ENCODE assay signal across 31 cellular contexts in genomic region chr1:9262096-9262495, GRCh38.
"Had no signal": no experiment of that assay in that cellular context is flagged by ENCODE, and none has a peak within 500 bp of the region (broad histone marks: within the 10 kb centered on the region; RNA-seq: fewer than 3 reads in every experiment).

No MANE protein-coding gene starts in this region.

- H3K27ac ChIP-seq: ascending aorta, breast epithelium, cardiac muscle cell, epithelial cell of prostate, esophagus squamous epithelium, WERI-Rb-1 had no signal

- H3K9me3 ChIP-seq: ascending aorta, breast epithelium, esophagus squamous epithelium had no signal

- FAIRE-seq: colon, endometrium, endothelial cell of umbilical vein had no signal

- H3K36me3 ChIP-seq: breast epithelium had no signal

- ATAC-seq: activated CD4-positive, CD25-positive, alpha-beta regulatory T cell treated with anti-CD3 and anti-CD28 coated beads, Interleukin-2, amount 50 U/mL, for 24 hours; activated CD8-positive, alpha-beta T cell treated with anti-CD3 and anti-CD28 coated beads, Interleukin-2, amount 10 ng/mL, durations not matched to agents 7 days and 5 days; activated naive CD4-positive, alpha-beta T cell treated with anti-CD3 and anti-CD28 coated beads, Interleukin-2, amount 50 U/mL, for 72 hours; activated T-cell treated with anti-CD3 and anti-CD28 coated beads, Interleukin-2, amount 50 U/mL, for 72 hours; effector memory CD8-positive, alpha-beta T cell; T-helper 17 cell had no signal

- H3K4me3 ChIP-seq: ascending aorta, breast epithelium, cardiac muscle cell, esophagus squamous epithelium had no signal

- H3K27me3 ChIP-seq: ascending aorta, breast epithelium, cardiac muscle cell, esophagus squamous epithelium had no signal

- H3K4me1 ChIP-seq: breast epithelium had no signal

- DNase-seq: activated B cell treated with CpG ODN at 0.5 μM for 24 hours; activated CD4-positive, alpha-beta memory T cell treated with anti-CD3 and anti-CD28 coated beads for 36 hours; activated CD4-positive, alpha-beta T cell treated with anti-CD3 and anti-CD28 coated beads, Interleukin-2, amount 10 ng/mL, durations not matched to agents 24 days and 14 days; activated CD8-positive, alpha-beta memory T cell treated with anti-CD3 and anti-CD28 coated beads, Interleukin-2, amount 10 ng/mL, durations not matched to agents 7 days and 5 days; activated CD8-positive, alpha-beta memory T cell treated with anti-CD3 and anti-CD28 coated beads, Interleukin-2, amount 50 U/mL, for 4 hours; activated CD8-positive, alpha-beta T cell treated with anti-CD3 and anti-CD28 coated beads, Interleukin-2, amount 10 ng/mL, durations not matched to agents 7 days and 5 days; activated gamma-delta T cell; activated naive CD4-positive, alpha-beta T cell; activated naive CD4-positive, alpha-beta T cell treated with anti-CD3 and anti-CD28 coated beads, Interleukin-2, amount 10 ng/mL, durations not matched to agents 7 days and 5 days; activated naive CD8-positive, alpha-beta T cell treated with anti-CD3 and anti-CD28 coated beads, Interleukin-2, amount 10 ng/mL, durations not matched to agents 7 days and 5 days; activated T-cell treated with anti-CD3 and anti-CD28 coated beads, Interleukin-2, amount 50 U/mL, for 1 hour; activated T-cell treated with anti-CD3 and anti-CD28 coated beads, Interleukin-2, amount 50 U/mL, for 72 hours; cortex of kidney; dermis blood vessel endothelial cell; effector CD4-positive, alpha-beta T cell; effector memory CD8-positive, alpha-beta T cell; esophagus squamous epithelium; foreskin melanocyte; T-helper 1 cell; T-helper 17 cell; T1000; WERI-Rb-1 had no signal
